Comparison of ENCODE assay signal across 23 cellular contexts in the genomic region with DNA sequence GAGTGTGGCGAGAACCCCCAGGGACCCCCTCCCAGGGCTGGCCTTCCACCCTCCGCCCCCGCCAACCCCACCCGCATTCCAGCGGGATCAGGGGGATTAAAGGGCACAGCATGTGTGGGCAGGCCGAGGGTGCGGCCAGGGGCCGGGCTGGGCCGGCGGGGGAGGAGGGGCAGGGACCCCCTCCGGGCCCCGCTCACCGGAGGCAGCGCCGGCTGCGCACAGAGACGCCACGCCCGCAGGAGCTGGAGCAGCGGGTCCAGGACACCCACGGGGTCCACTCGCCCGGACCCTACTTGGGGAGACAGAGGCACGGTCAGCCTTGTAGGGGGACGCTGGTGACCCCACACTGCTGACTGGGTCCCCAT. TPM values are rescaled to one million over a fixed set of nuclear protein-coding genes. Genes with fewer than 3 reads are reported as not detected.
A peak's percentile ranks its signal among the peaks of the same experiment; 100 is the strongest.
DNase-seq lines count a peak whose midpoint lies in the region; ATAC-seq and TF ChIP-seq lines count a peak whose summit lies in the region.
"Had no signal": no experiment of that assay in that cellular context is flagged by ENCODE, and none has a peak within 500 bp of the region (broad histone marks: within the 10 kb centered on the region; RNA-seq: fewer than 3 reads in every experiment).

No MANE protein-coding gene starts in this region.

- peaks cover 30 to 69% of the 10 kb centered on the region in 2 experiments for H3K4me1 ChIP-seq in HCT116 (ENCODE audit: control insufficient read depth in 1 of 2, insufficient read depth in 2 of 2, low read length in 2 of 2)
- peaks cover 7% of the 10 kb centered on the region for H3K4me1 ChIP-seq in endodermal cell (ENCODE audit: control insufficient read depth, insufficient read depth, low read length)
- peaks cover 16% of the 10 kb centered on the region for H3K4me1 ChIP-seq in CD8-positive, alpha-beta memory T cell (ENCODE audit: insufficient read depth, low read length)

- ATAC-seq in HCT116 = no peak
- ATAC-seq: activated T-cell treated with anti-CD3 and anti-CD28 coated beads, Interleukin-2, amount 50 U/mL, for 4 hours; GM23338; heart right ventricle; left lung; PC-3 had no signal

- H3K27me3 Mint-ChIP-seq in endodermal cell (ENCODE audit: insufficient read depth) = peaks cover 54% of the 10 kb centered on the region
- no peaks in the 10 kb centered on the region for H3K27me3 Mint-ChIP-seq in osteocyte (ENCODE audit: unreplicated experiment)
- H3K27me3 Mint-ChIP-seq in CD8-positive, alpha-beta memory T cell = peaks cover 14 to 32% of the 10 kb centered on the region in 2 donors

- no peak for TF ChIP-seq RAD21 in HCT116 (IDR thresholded peaks at IDR 0.05; ENCODE audit: low read depth)

- intact Hi-C loops in HCT116 (cut with micrococcal nuclease) = no loop called here

- peaks cover 3% of the 10 kb centered on the region for H3K36me3 Mint-ChIP-seq in endodermal cell (ENCODE audit: low read depth)
- H3K36me3 Mint-ChIP-seq in osteocyte (ENCODE audit: unreplicated experiment) = no peaks in the 10 kb centered on the region
- H3K36me3 Mint-ChIP-seq in CD8-positive, alpha-beta memory T cell = no peaks in the 10 kb centered on the region

- no peak overlapping the region for H2AFZ ChIP-seq in HCT116 (ENCODE audit: low read depth, low read length, poor library complexity, severe bottlenecking)
- H2AFZ ChIP-seq: GM23338 had no signal

- BruUV-seq in HCT116 (replicated peaks; lab: Mats Ljungman, UMichigan) = no TSS peak

- DNase-seq in HCT116 (ENCODE audit: low read depth, low spot score) = no peak
- DNase-seq in endodermal cell = no peak
- DNase-seq in osteocyte (ENCODE audit: extremely low spot score, unreplicated experiment) = peak; percentile 77
- DNase-seq in CD8-positive, alpha-beta memory T cell = no peak
- DNase-seq in Kasumi-1 (lab: John Stamatoyannopoulos, UW) = no peak
- DNase-seq in NCI-H345 treated with DMSO at 0.1 percent for 48 hours (lab: John Stamatoyannopoulos, UW; ENCODE audit: unreplicated experiment) = no peak
- DNase-seq: activated naive CD4-positive, alpha-beta T cell treated with anti-CD3 and anti-CD28 coated beads for 36 hours; activated T-cell treated with anti-CD3 and anti-CD28 coated beads, Interleukin-2, amount 50 U/mL, for 4 hours; amygdala; heart right ventricle; midbrain; NCI-H2081 treated with DMSO at 0.1 percent for 48 hours; NCI-H446; PC-3; sigmoid colon; substantia nigra had no signal

- H3K79me2 ChIP-seq in HCT116 (ENCODE audit: insufficient read depth, low read length) = peaks cover 10% of the 10 kb centered on the region; the same call in 1 of the 2 replicates

- H3K4me2 ChIP-seq in HCT116 (ENCODE audit: low read length) = 0 out of 2 replicates have a peak overlapping the region, but pooled peaks have one; percentile 13
- H3K4me2 ChIP-seq: GM23338 had no signal

- RAD21 ChIA-PET in HCT116 (lab: Charles Lee; ENCODE audit: low non-redundant PET in 1 of 2, low total read pairs in 2 of 2, uncharacterized antibody in 2 of 2, unreplicated experiment in 2 of 2) = no interaction called here

- no peak overlapping the region for H3K4me3 ChIP-seq in HCT116 (replicated peaks in 1 of 2; ENCODE audit: low read depth in 1 of 2, low read length in 2 of 2)
- no peak overlapping the region for H3K4me3 ChIP-seq in endodermal cell (ENCODE audit: low read length)
- no peak overlapping the region for H3K4me3 ChIP-seq in CD8-positive, alpha-beta memory T cell (ENCODE audit: low read length)
- H3K4me3 ChIP-seq: cardiac muscle cell, GM23338, heart right ventricle, left lung, sigmoid colon had no signal

- H3K9me3 Mint-ChIP-seq in endodermal cell (peaks cover 3% of the 10 kb centered on the region), osteocyte (ENCODE audit: unreplicated experiment) (no peaks in the 10 kb centered on the region)
- no peaks in the 10 kb centered on the region for H3K9me3 Mint-ChIP-seq in CD8-positive, alpha-beta memory T cell
- H3K9me3 Mint-ChIP-seq: activated naive CD4-positive, alpha-beta T cell treated with anti-CD3 and anti-CD28 coated beads for 36 hours; activated T-cell treated with anti-CD3 and anti-CD28 coated beads, Interleukin-2, amount 50 U/mL, for 4 hours; nephron had no signal

- H3K27me3 ChIP-seq in HCT116 (ENCODE audit: insufficient read depth, low read length) (no peaks in the 10 kb centered on the region), endodermal cell (ENCODE audit: control insufficient read depth, insufficient read depth, low read length, poor library complexity, severe bottlenecking) (peaks cover 38% of the 10 kb centered on the region)
- no peaks in the 10 kb centered on the region for H3K27me3 ChIP-seq in CD8-positive, alpha-beta memory T cell (ENCODE audit: insufficient read depth, low read length, poor library complexity, severe bottlenecking)

- H3K36me3 ChIP-seq in HCT116 (ENCODE audit: control insufficient read depth in 1 of 2, insufficient read depth in 2 of 2, low read length in 2 of 2) (no peaks in the 10 kb centered on the region), endodermal cell (ENCODE audit: control insufficient read depth, insufficient read depth, low read length) (no peaks in the 10 kb centered on the region)
- no peaks in the 10 kb centered on the region for H3K36me3 ChIP-seq in CD8-positive, alpha-beta memory T cell (ENCODE audit: insufficient read depth, low read length)
- H3K36me3 ChIP-seq: cardiac muscle cell, left lung, sigmoid colon had no signal

- CTCF ChIA-PET in HCT116 (lab: Charles Lee) = no interaction called here
- CTCF ChIA-PET in CD8-positive, alpha-beta memory T cell (lab: Charles Lee) = no interaction called here

- TF ChIP-seq CTCF in HCT116 (IDR thresholded peaks at IDR 0.05 in 2 of 3, conservative IDR thresholded peaks at IDR 0.05 in 1 of 3; ENCODE audit: borderline replicate concordance in 1 of 3, insufficient read depth in 1 of 3, low read depth in 2 of 3, low read length in 2 of 3) (no peak), endodermal cell (conservative IDR thresholded peaks at IDR 0.05) (no peak), osteocyte (IDR thresholded peaks at IDR 0.05) (no peak)

- no peak overlapping the region for H3K9ac ChIP-seq in HCT116 (ENCODE audit: low read length)
- no peak overlapping the region for H3K9ac ChIP-seq in endodermal cell (ENCODE audit: extremely low read depth, low read length, poor library complexity, severe bottlenecking)

- WGBS in endodermal cell (ENCODE audit: insufficient coverage in 1 of 2, insufficient read length in 1 of 2), 2 experiments = 36 to 60% methylated on average over 9 to 25 of the region's 25 CpGs

- H3K4me3 Mint-ChIP-seq in endodermal cell (peak overlapping the region; percentile 12), osteocyte (ENCODE audit: unreplicated experiment) (no peak overlapping the region)
- no peak overlapping the region for H3K4me3 Mint-ChIP-seq in CD8-positive, alpha-beta memory T cell
- H3K4me3 Mint-ChIP-seq: activated naive CD4-positive, alpha-beta T cell treated with anti-CD3 and anti-CD28 coated beads for 36 hours; activated T-cell treated with anti-CD3 and anti-CD28 coated beads, Interleukin-2, amount 50 U/mL, for 4 hours; GM23338 had no signal

- no peaks in the 10 kb centered on the region for H3K9me2 ChIP-seq in HCT116 (ENCODE audit: insufficient read depth)

- H3K27ac ChIP-seq in HCT116 (ENCODE audit: low read depth, low read length) (no peak overlapping the region; the same call in 1 of the 2 replicates), endodermal cell (ENCODE audit: low read depth, low read length) (no peak overlapping the region)
- H3K27ac ChIP-seq in CD8-positive, alpha-beta memory T cell (ENCODE audit: low read depth, low read length) = no peak overlapping the region
- H3K27ac ChIP-seq: cardiac muscle cell, left lung had no signal

- POLR2A ChIA-PET in HCT116 (lab: Charles Lee) = no interaction called here
- POLR2A ChIA-PET in CD8-positive, alpha-beta memory T cell (lab: Charles Lee) = no interaction called here

- H4K20me1 ChIP-seq in HCT116 (ENCODE audit: insufficient read depth) = no peaks in the 10 kb centered on the region

- H3K9me3 ChIP-seq in HCT116 (ENCODE audit: control insufficient read depth in 1 of 2, insufficient read depth in 1 of 2, low read depth in 1 of 2, low read length in 2 of 2) (no peaks in the 10 kb centered on the region), endodermal cell (ENCODE audit: control insufficient read depth, low read length) (no peaks in the 10 kb centered on the region)
- no peaks in the 10 kb centered on the region for H3K9me3 ChIP-seq in CD8-positive, alpha-beta memory T cell (ENCODE audit: low read length)
- H3K9me3 ChIP-seq: left lung had no signal

- no peak for TF ChIP-seq POLR2A in HCT116 (IDR thresholded peaks at IDR 0.05; ENCODE audit: borderline replicate concordance, extremely low read depth, insufficient read depth, insufficient read length)

- H3K4me1 Mint-ChIP-seq in endodermal cell (peaks cover 3% of the 10 kb centered on the region), osteocyte (ENCODE audit: unreplicated experiment) (peaks cover 20% of the 10 kb centered on the region)
- peaks cover 16 to 21% (median 18%) of the 10 kb centered on the region in 3 donors for H3K4me1 Mint-ChIP-seq in CD8-positive, alpha-beta memory T cell
- H3K4me1 Mint-ChIP-seq: GM23338 had no signal

- no peak overlapping the region for H3K27ac Mint-ChIP-seq in endodermal cell
- no peak overlapping the region for H3K27ac Mint-ChIP-seq in osteocyte (ENCODE audit: unreplicated experiment)
- H3K27ac Mint-ChIP-seq in CD8-positive, alpha-beta memory T cell = no peak overlapping the region
- H3K27ac Mint-ChIP-seq: activated naive CD4-positive, alpha-beta T cell treated with anti-CD3 and anti-CD28 coated beads for 36 hours; GM23338 had no signal

RNA-seq across cellular contexts. Expression of gene ADAMTSL5, which starts 2.4 kb away (rescaled TPM):
- 24.0 TPM for total RNA-seq in HCT116 (2021; ENCODE audit: unreplicated experiment)
- polyA plus RNA-seq in HCT116 (2012) = 15.9 and 17.1 TPM in 2 replicates
- total RNA-seq in endodermal cell = 1 to 10 TPM; 4.1 to 4.8 TPM
- polyA plus RNA-seq in endodermal cell (2013, experiment 1 of 2) = 1.2 TPM
- 0.75 TPM for polyA plus RNA-seq in endodermal cell (2013, experiment 2 of 2)
- 4.4 and 6.4 TPM in 2 replicates for total RNA-seq in osteocyte
- 1 to 10 TPM; 2.3 to 2.7 TPM for total RNA-seq in CD8-positive, alpha-beta memory T cell
- 1.0 TPM for polyA plus RNA-seq in CD8-positive, alpha-beta memory T cell
- polyA plus RNA-seq: CD14-positive monocyte had no signal

RNA-seq across cellular contexts. Expression of gene PLK5, which starts 13.5 kb away (rescaled TPM):
- total RNA-seq in HCT116 (2021; ENCODE audit: unreplicated experiment) (not detected), endodermal cell (under 1 TPM in 1 of 2 donors, not detected in 1; 0.48 TPM), osteocyte (0.54 TPM in 1 of 2 replicates, not detected in the other)
- polyA plus RNA-seq in HCT116 (2012) = 0.04 TPM in 1 of 2 replicates, not detected in the other
- polyA plus RNA-seq in endodermal cell (2013, experiment 1 of 2) = 0.32 TPM
- not detected for polyA plus RNA-seq in endodermal cell (2013, experiment 2 of 2)
- total RNA-seq in CD8-positive, alpha-beta memory T cell = not detected
- polyA plus RNA-seq in CD8-positive, alpha-beta memory T cell = not detected
- total RNA-seq: activated CD8-positive, alpha-beta memory T cell treated with anti-CD3 and anti-CD28 coated beads for 36 hours; activated naive CD4-positive, alpha-beta T cell treated with anti-CD3 and anti-CD28 coated beads for 36 hours; activated T-cell treated with anti-CD3 and anti-CD28 coated beads, Interleukin-2, amount 50 U/mL, for 4 hours; left lung; PC-3; T-helper 1 cell treated with Interleukin-12 subunit alpha and Interleukin-12 subunit beta and Interleukin-4 antibody, amounts not matched to agents 30 ng/mL and 1 ng/mL, for 36 hours had no signal
- polyA plus RNA-seq: CD14-positive monocyte had no signal

RNA-seq across cellular contexts. Expression of gene REEP6, which starts 19.4 kb away (rescaled TPM):
- total RNA-seq in HCT116 (2021; ENCODE audit: unreplicated experiment) (53.9 TPM), endodermal cell (10 to 100 TPM; 24.7 to 49.4 TPM), osteocyte (4.1 and 4.4 TPM in 2 replicates)
- polyA plus RNA-seq in HCT116 (2012) = 63.6 and 65.9 TPM in 2 replicates
- polyA plus RNA-seq in endodermal cell (2013, experiment 1 of 2) = 13.9 TPM
- 13.0 TPM for polyA plus RNA-seq in endodermal cell (2013, experiment 2 of 2)
- 1 to 10 TPM; 1.8 to 2.0 TPM for total RNA-seq in CD8-positive, alpha-beta memory T cell
- 4.5 TPM for polyA plus RNA-seq in CD8-positive, alpha-beta memory T cell

RNA-seq across cellular contexts. Expression of gene PCSK4, which starts 20.3 kb away (rescaled TPM):
- 11.1 TPM for total RNA-seq in HCT116 (2021; ENCODE audit: unreplicated experiment)
- polyA plus RNA-seq in HCT116 (2012) = 8.2 and 9.8 TPM in 2 replicates
- total RNA-seq in endodermal cell = 10 to 100 TPM; 25.2 to 31.6 TPM
- 15.2 TPM for polyA plus RNA-seq in endodermal cell (2013, experiment 1 of 2)
- polyA plus RNA-seq in endodermal cell (2013, experiment 2 of 2) = 12.1 TPM
- total RNA-seq in osteocyte = 3.2 and 5.7 TPM in 2 replicates
- 1 to 10 TPM; 1.0 to 1.3 TPM for total RNA-seq in CD8-positive, alpha-beta memory T cell
- polyA plus RNA-seq in CD8-positive, alpha-beta memory T cell = 1.0 TPM

RNA-seq across cellular contexts. Expression of gene C19orf25, which starts 31.4 kb away (rescaled TPM):
- total RNA-seq in HCT116 (2021; ENCODE audit: unreplicated experiment) = 48.8 TPM
- polyA plus RNA-seq in HCT116 (2012) = 25.7 and 32.1 TPM in 2 replicates
- total RNA-seq in endodermal cell = 10 to 100 TPM; 40.0 to 51.1 TPM
- polyA plus RNA-seq in endodermal cell (2013, experiment 1 of 2) = 29.8 TPM
- polyA plus RNA-seq in endodermal cell (2013, experiment 2 of 2) = 25.4 TPM
- total RNA-seq in osteocyte = 38.0 and 38.9 TPM in 2 replicates
- 10 to 100 TPM; 36.9 to 41.4 TPM for total RNA-seq in CD8-positive, alpha-beta memory T cell
- polyA plus RNA-seq in CD8-positive, alpha-beta memory T cell = 56.7 TPM
